ENCODE assay signal across 7 cellular contexts in the genomic region with DNA sequence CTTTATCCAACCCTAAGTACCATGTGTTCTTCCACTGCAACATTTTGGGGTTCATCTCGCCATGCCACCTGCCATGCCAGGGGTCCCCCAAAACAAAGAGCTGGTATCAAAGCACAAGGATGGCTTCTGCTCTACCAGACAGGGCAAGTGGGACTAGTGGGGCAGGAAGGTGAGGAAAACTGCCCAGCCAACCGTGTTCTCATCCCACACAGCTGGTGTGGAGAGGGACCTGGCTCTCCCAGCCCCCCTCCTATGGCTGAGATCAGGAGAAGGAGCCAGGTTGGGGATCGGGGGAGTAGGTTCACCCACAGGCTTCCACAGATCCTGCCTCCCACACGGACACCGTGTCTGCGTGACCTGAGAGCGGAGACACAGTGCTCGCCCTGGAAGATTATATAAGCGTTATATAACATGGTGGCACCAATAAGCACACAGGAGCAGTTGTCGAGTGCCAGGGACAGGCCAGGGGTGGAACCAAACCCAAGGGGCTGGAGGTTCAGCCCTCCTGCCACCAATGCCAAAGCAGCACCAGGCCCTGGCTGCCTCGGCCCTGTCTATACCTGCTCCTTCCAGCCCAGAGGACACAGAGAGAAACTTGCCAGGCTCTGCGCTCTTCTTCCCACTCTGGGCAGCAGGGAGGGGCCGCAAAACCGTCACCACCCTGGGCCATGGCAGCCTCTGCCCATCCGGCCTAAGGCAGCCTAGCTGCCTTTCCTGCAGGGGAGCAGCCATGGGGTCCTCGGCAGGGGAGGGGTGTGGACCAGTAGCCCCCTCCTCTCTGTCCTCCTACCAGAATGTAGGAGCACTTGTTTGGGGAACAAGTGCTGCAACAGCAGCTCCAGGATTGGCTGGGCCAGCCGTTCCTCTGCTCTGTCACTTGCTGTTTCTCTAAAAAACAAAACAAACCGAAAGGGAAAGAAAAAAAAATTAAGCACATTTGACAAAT. TPM values are rescaled to one million over a fixed set of nuclear protein-coding genes. Genes with fewer than 3 reads are reported as not detected.
DNase-seq lines count a peak whose midpoint lies in the region; ATAC-seq and TF ChIP-seq lines count a peak whose summit lies in the region.

No MANE protein-coding gene starts in this region.

- peak overlapping the region; percentile 94 for H3K27ac Mint-ChIP-seq in activated naive CD8-positive, alpha-beta T cell treated with anti-CD3 and anti-CD28 coated beads, Interleukin-2, amount 10 ng/mL, durations not matched to agents 7 days and 5 days

- POLR2A ChIA-PET in activated naive CD8-positive, alpha-beta T cell treated with anti-CD3 and anti-CD28 coated beads, Interleukin-2, amount 10 ng/mL, durations not matched to agents 7 days and 5 days (lab: Charles Lee): interaction anchor here (0.7 to 9.1 kb wide), 9 partner anchors 10 to 255 kb away, joined by 3 to 153 read pairs (median 4); no protein-coding TSS in a partner anchor
- POLR2A ChIA-PET in A673 (lab: Charles Lee; ENCODE audit: low non-redundant PET): interaction anchor here (0.6 kb wide), 1 partner anchor 142 kb away, joined by 4 read pairs; no protein-coding TSS in a partner anchor

- peaks cover 64% of the 10 kb centered on the region for H3K4me1 Mint-ChIP-seq in activated naive CD8-positive, alpha-beta T cell treated with anti-CD3 and anti-CD28 coated beads, Interleukin-2, amount 10 ng/mL, durations not matched to agents 7 days and 5 days

- DNase-seq in Jurkat, Clone E6-1 (ENCODE audit: low read depth, low spot score): no peak
- peak; percentile 59 for DNase-seq in activated naive CD8-positive, alpha-beta T cell treated with anti-CD3 and anti-CD28 coated beads, Interleukin-2, amount 10 ng/mL, durations not matched to agents 7 days and 5 days
- DNase-seq in left ventricle myocardium superior (peak; percentile 81), gastrocnemius medialis (peak; percentile 19 to 65), A673 (ENCODE audit: low spot score) (no peak)

- H3K36me3 ChIP-seq in gastrocnemius medialis (no peaks in the 10 kb centered on the region), A673 (ENCODE audit: insufficient read depth, low read length, poor library complexity, severe bottlenecking) (no peaks in the 10 kb centered on the region)

- no TSS peak for BruUV-seq in A673 (replicated peaks; lab: Mats Ljungman, UMichigan)

- in situ Hi-C loops in gastrocnemius medialis (cut with MboI; ENCODE audit: low sequenced_read_pairs in 4 of 4): loop anchor here in 3 of 4 donors (5.0 kb wide), 2 partner anchors 35 to 40 kb away; no protein-coding TSS in a partner anchor

- peaks cover 48 to 56% of the 10 kb centered on the region in 2 donors for H3K4me1 ChIP-seq in gastrocnemius medialis
- no peaks in the 10 kb centered on the region for H3K4me1 ChIP-seq in A673 (ENCODE audit: insufficient read depth, low read length, poor library complexity, severe bottlenecking)

- H3K4me3 ChIP-seq in Jurkat, Clone E6-1 (ENCODE audit: low read length): peak overlapping the region; percentile 90
- peak overlapping the region; percentile 64 to 69 (median 65) for H3K4me3 ChIP-seq in gastrocnemius medialis
- H3K4me3 ChIP-seq in A673 (ENCODE audit: low read depth, low read length, poor library complexity, severe bottlenecking): no peak overlapping the region

- no peaks in the 10 kb centered on the region for H3K27me3 Mint-ChIP-seq in activated naive CD8-positive, alpha-beta T cell treated with anti-CD3 and anti-CD28 coated beads, Interleukin-2, amount 10 ng/mL, durations not matched to agents 7 days and 5 days

- H3K4me3 Mint-ChIP-seq in activated naive CD8-positive, alpha-beta T cell treated with anti-CD3 and anti-CD28 coated beads, Interleukin-2, amount 10 ng/mL, durations not matched to agents 7 days and 5 days: peak overlapping the region; percentile 95

- TF ChIP-seq POLR2A in gastrocnemius medialis (IDR thresholded peaks at IDR 0.05): no peak

- H3K36me3 Mint-ChIP-seq in activated naive CD8-positive, alpha-beta T cell treated with anti-CD3 and anti-CD28 coated beads, Interleukin-2, amount 10 ng/mL, durations not matched to agents 7 days and 5 days: peaks cover 23% of the 10 kb centered on the region

- H3K27ac ChIP-seq in gastrocnemius medialis (peak overlapping the region; percentile 77 to 90 (median 90)), A673 (ENCODE audit: low read depth, low read length, poor library complexity, severe bottlenecking) (no peak overlapping the region)

- H3K9me3 Mint-ChIP-seq in activated naive CD8-positive, alpha-beta T cell treated with anti-CD3 and anti-CD28 coated beads, Interleukin-2, amount 10 ng/mL, durations not matched to agents 7 days and 5 days: no peaks in the 10 kb centered on the region

- CTCF ChIA-PET in A673 (lab: Charles Lee): interaction anchor here (1.9 kb wide), 1 partner anchor 96 kb away, joined by 7 read pairs; no protein-coding TSS in a partner anchor

- intact Hi-C loops in left ventricle myocardium superior (cut with micrococcal nuclease): loop anchor here (2.0 kb wide), 1 partner anchor 39 kb away; no protein-coding TSS in a partner anchor
- intact Hi-C loops in gastrocnemius medialis (cut with DNase I; ENCODE audit: low total_unique reads): no loop called here
- intact Hi-C loops in A673 (cut with micrococcal nuclease; ENCODE audit: unreplicated experiment): loop anchor here (5.0 kb wide), 1 partner anchor 40 kb away; no protein-coding TSS in a partner anchor

- peak; percentile 28 for ATAC-seq in activated naive CD8-positive, alpha-beta T cell treated with anti-CD3 and anti-CD28 coated beads, Interleukin-2, amount 10 ng/mL, durations not matched to agents 7 days and 5 days (ENCODE audit: low read depth)
- ATAC-seq in left ventricle myocardium superior: peak; percentile 72
- peak in 1 of 2 donors; percentile 55 for ATAC-seq in gastrocnemius medialis
- ATAC-seq in GM21825 (IDR thresholded peaks at IDR 0.05; ENCODE audit: unreplicated experiment): no peak
- ATAC-seq in HG03565 (IDR thresholded peaks at IDR 0.05; ENCODE audit: unreplicated experiment): no peak

- TF ChIP-seq CTCF in gastrocnemius medialis (IDR thresholded peaks at IDR 0.05 in 4 of 5, conservative IDR thresholded peaks at IDR 0.05 in 1 of 5) (no peak), A673 (conservative IDR thresholded peaks at IDR 0.05; ENCODE audit: low read depth, low read length) (no peak)

- H3K9me3 ChIP-seq in gastrocnemius medialis (no peaks in the 10 kb centered on the region), A673 (ENCODE audit: low read depth, low read length, poor library complexity, severe bottlenecking) (no peaks in the 10 kb centered on the region)

- H3K27me3 ChIP-seq in gastrocnemius medialis (no peaks in the 10 kb centered on the region), A673 (replicated peaks; ENCODE audit: insufficient read depth, low read depth, low read length, poor library complexity) (no peaks in the 10 kb centered on the region)

RNA-seq across cellular contexts. Expression of gene CD34, which starts 43.5 kb away (rescaled TPM):
- not detected for polyA plus RNA-seq in Jurkat, Clone E6-1 (2012; ENCODE audit: insufficient read depth, insufficient read length)
- not detected for total RNA-seq in activated naive CD8-positive, alpha-beta T cell treated with anti-CD3 and anti-CD28 coated beads, Interleukin-2, amount 10 ng/mL, durations not matched to agents 7 days and 5 days
- 72.1 TPM for total RNA-seq in left ventricle myocardium superior
- total RNA-seq in gastrocnemius medialis: 10 to 100 TPM; 13.6 to 31.7 (median 20.7) TPM
- total RNA-seq in A673 (2021): not detected in 2 replicates

Comparison
In these comparisons a context has a peak if more than half of its experiments do, and no peak if none do; other contexts are left out.
1. DNase-seq: peak in activated naive CD8-positive, alpha-beta T cell treated with anti-CD3 and anti-CD28 coated beads, Interleukin-2, amount 10 ng/mL, durations not matched to agents 7 days and 5 days (single experiment), left ventricle myocardium superior (single experiment) and gastrocnemius medialis (2 of 2); none in Jurkat, Clone E6-1 (single experiment) and A673 (single experiment).
2. ATAC-seq: peak in activated naive CD8-positive, alpha-beta T cell treated with anti-CD3 and anti-CD28 coated beads, Interleukin-2, amount 10 ng/mL, durations not matched to agents 7 days and 5 days (single experiment) and left ventricle myocardium superior (single experiment); none in GM21825 (single experiment) and HG03565 (single experiment).
3. RNA of gene CD34, which starts 43.5 kb away (total RNA-seq): 72.1 TPM in left ventricle myocardium superior (single experiment) and 13.6 to 31.7 TPM in gastrocnemius medialis; not detected in activated naive CD8-positive, alpha-beta T cell treated with anti-CD3 and anti-CD28 coated beads, Interleukin-2, amount 10 ng/mL, durations not matched to agents 7 days and 5 days and not detected in A673; every median in the first group is over 10 times any median in the second.